18 cellular contexts compared by ENCODE assay signal in genomic region chr15:74791667-74792066, GRCh38. TPM values are rescaled to one million over a fixed set of nuclear protein-coding genes. Genes with fewer than 3 reads are reported as not detected.
DNase-seq lines count a peak whose midpoint lies in the region; ATAC-seq and TF ChIP-seq lines count a peak whose summit lies in the region.
"Had no signal": no experiment of that assay in that cellular context is flagged by ENCODE, and none has a peak within 500 bp of the region (broad histone marks: within the 10 kb centered on the region; RNA-seq: fewer than 3 reads in every experiment).

No MANE protein-coding gene starts in this region.

- peaks cover 58% of the 10 kb centered on the region for H3K36me3 Mint-ChIP-seq in stimulated activated naive CD8-positive, alpha-beta T cell treated with anti-CD3 and anti-CD28 coated beads, Interleukin-15, Interleukin-2, amounts not matched to agents 100 ng/mL and 50 ng/mL, for 24 hours (ENCODE audit: low read depth)
- peaks cover 66% of the 10 kb centered on the region for H3K36me3 Mint-ChIP-seq in activated CD4-positive, alpha-beta memory T cell treated with anti-CD3 and anti-CD28 coated beads, Interleukin-2, amount 10 ng/mL, durations not matched to agents 7 days and 5 days (ENCODE audit: low read depth)
- no peaks in the 10 kb centered on the region for H3K36me3 Mint-ChIP-seq in WTC11

- peak overlapping the region; percentile 6 for H3K27ac ChIP-seq in fibroblast of lung (ENCODE audit: insufficient read depth, low read length)
- H3K27ac ChIP-seq: C4-2B had no signal

- ATAC-seq in stimulated activated naive CD8-positive, alpha-beta T cell treated with anti-CD3 and anti-CD28 coated beads, Interleukin-15, Interleukin-2, amounts not matched to agents 100 U/mL and 50 U/mL, for 24 hours = no peak
- ATAC-seq in HG03521 (IDR thresholded peaks at IDR 0.05; ENCODE audit: unreplicated experiment) (no peak), WTC11 (no peak), GM18505 (IDR thresholded peaks at IDR 0.05; ENCODE audit: unreplicated experiment) (no peak)
- ATAC-seq: left ventricle myocardium superior had no signal

- H3K9me3 Mint-ChIP-seq in stimulated activated naive CD8-positive, alpha-beta T cell treated with anti-CD3 and anti-CD28 coated beads, Interleukin-15, Interleukin-2, amounts not matched to agents 100 ng/mL and 50 ng/mL, for 24 hours = no peaks in the 10 kb centered on the region
- H3K9me3 Mint-ChIP-seq in activated CD4-positive, alpha-beta memory T cell treated with anti-CD3 and anti-CD28 coated beads, Interleukin-2, amount 10 ng/mL, durations not matched to agents 7 days and 5 days = no peaks in the 10 kb centered on the region
- H3K9me3 Mint-ChIP-seq in WTC11 = no peaks in the 10 kb centered on the region

- peaks cover 95% of the 10 kb centered on the region for H3K4me1 Mint-ChIP-seq in stimulated activated naive CD8-positive, alpha-beta T cell treated with anti-CD3 and anti-CD28 coated beads, Interleukin-15, Interleukin-2, amounts not matched to agents 100 ng/mL and 50 ng/mL, for 24 hours (ENCODE audit: low read depth)
- peaks cover 89% of the 10 kb centered on the region for H3K4me1 Mint-ChIP-seq in activated CD4-positive, alpha-beta memory T cell treated with anti-CD3 and anti-CD28 coated beads, Interleukin-2, amount 10 ng/mL, durations not matched to agents 7 days and 5 days
- H3K4me1 Mint-ChIP-seq in WTC11 = peaks cover 41% of the 10 kb centered on the region

- peaks cover 71% of the 10 kb centered on the region for H3K79me2 ChIP-seq in fibroblast of lung (ENCODE audit: control insufficient read depth, insufficient read depth, low read length)

- H3K9me3 ChIP-seq in fibroblast of lung (ENCODE audit: control insufficient read depth, insufficient read depth, low read depth, low read length) = no peaks in the 10 kb centered on the region
- H3K9me3 ChIP-seq: SJCRH30 had no signal

- POLR2A ChIA-PET in activated CD4-positive, alpha-beta memory T cell treated with anti-CD3 and anti-CD28 coated beads, Interleukin-2, amount 10 ng/mL, durations not matched to agents 7 days and 5 days (lab: Charles Lee) = interaction anchor here (27.8 to 35.1 kb wide), 2 partner anchors 4 to 10 kb away, joined by 1214 read pairs; partner anchors contain the start of genes CSK and LMAN1L
- POLR2A ChIA-PET in WTC11 (lab: Charles Lee) = no interaction called here

- DNase-seq in stimulated activated naive CD8-positive, alpha-beta T cell treated with anti-CD3 and anti-CD28 coated beads, Interleukin-15, Interleukin-2, amounts not matched to agents 100 U/mL and 50 U/mL, for 24 hours = no peak
- DNase-seq in activated CD4-positive, alpha-beta memory T cell treated with anti-CD3 and anti-CD28 coated beads, Interleukin-2, amount 10 ng/mL, durations not matched to agents 7 days and 5 days = no peak
- DNase-seq in fibroblast of lung (ENCODE audit: low read depth in 2 of 2) (no peak), NCI-H1417 (lab: John Stamatoyannopoulos, UW) (no peak), WTC11 (ENCODE audit: low spot score) (no peak)
- DNase-seq: effector CD4-positive, alpha-beta T cell; glutamatergic neuron; left ventricle myocardium superior; NCI-H1092; NCI-H526 treated with DMSO at 0.1 percent for 48 hours; occipital lobe; SJCRH30; stimulated activated CD8-positive, alpha-beta memory T cell treated with anti-CD3 and anti-CD28 coated beads, Interleukin-4, amount 100 ng/mL, for 48 hours had no signal

- CTCF ChIA-PET in activated CD4-positive, alpha-beta memory T cell treated with anti-CD3 and anti-CD28 coated beads, Interleukin-2, amount 10 ng/mL, durations not matched to agents 7 days and 5 days (lab: Charles Lee) = interaction anchor here (1.6 to 38.3 kb wide), 6 partner anchors 4 to 159 kb away, joined by 3 to 1235 read pairs (median 23); partner anchors contain the start of genes CPLX3, CSK and LMAN1L
- CTCF ChIA-PET in WTC11 (lab: Charles Lee) = interaction anchor here (1.3 to 3.7 kb wide), 6 partner anchors 8 to 30 kb away, joined by 3 to 79 read pairs (median 11); partner anchors contain the start of gene CSK

- no peak for TF ChIP-seq CTCF in fibroblast of lung (conservative IDR thresholded peaks at IDR 0.05 in 1 of 2, IDR thresholded peaks at IDR 0.05 in 1 of 2; ENCODE audit: low read depth in 1 of 2, low read length in 2 of 2)
- no peak for TF ChIP-seq CTCF in WTC11 (IDR thresholded peaks at IDR 0.05)

- H3K4me3 ChIP-seq in fibroblast of lung (replicated peaks in 1 of 4; ENCODE audit: control extremely low read depth in 1 of 4, insufficient read depth in 1 of 4, low read depth in 3 of 4, low read length in 4 of 4) = no peak overlapping the region
- H3K4me3 ChIP-seq: SJCRH30 had no signal

- no peak overlapping the region for H3K9ac ChIP-seq in fibroblast of lung (ENCODE audit: insufficient read depth, low read length)

- no peaks in the 10 kb centered on the region for H4K20me1 ChIP-seq in fibroblast of lung (ENCODE audit: control insufficient read depth, extremely low read depth, insufficient read depth, low read length)

- no peak for TF ChIP-seq POLR2A in GM18505 (IDR thresholded peaks at IDR 0.05; ENCODE audit: borderline replicate concordance, extremely low read depth, insufficient read depth, insufficient read length)

- no peak overlapping the region for H2AFZ ChIP-seq in fibroblast of lung (ENCODE audit: low read length)

- no peaks in the 10 kb centered on the region for H3K36me3 ChIP-seq in fibroblast of lung (ENCODE audit: control insufficient read depth, insufficient read depth, low read length)
- H3K36me3 ChIP-seq: SJCRH30 had no signal

- H3K4me1 ChIP-seq in fibroblast of lung (ENCODE audit: control insufficient read depth, extremely low read depth, insufficient read depth, low read length) = peaks cover 45% of the 10 kb centered on the region

- H3K4me2 ChIP-seq in fibroblast of lung (ENCODE audit: extremely low read depth, insufficient read depth, low read length) = no peak overlapping the region

- H3K4me3 Mint-ChIP-seq in stimulated activated naive CD8-positive, alpha-beta T cell treated with anti-CD3 and anti-CD28 coated beads, Interleukin-15, Interleukin-2, amounts not matched to agents 100 ng/mL and 50 ng/mL, for 24 hours = peak overlapping the region; percentile 86
- H3K4me3 Mint-ChIP-seq in activated CD4-positive, alpha-beta memory T cell treated with anti-CD3 and anti-CD28 coated beads, Interleukin-2, amount 10 ng/mL, durations not matched to agents 7 days and 5 days = peak overlapping the region; percentile 44
- H3K4me3 Mint-ChIP-seq in WTC11 = no peak overlapping the region

- peak overlapping the region; percentile 95 for H3K27ac Mint-ChIP-seq in stimulated activated naive CD8-positive, alpha-beta T cell treated with anti-CD3 and anti-CD28 coated beads, Interleukin-15, Interleukin-2, amounts not matched to agents 100 ng/mL and 50 ng/mL, for 24 hours
- peak overlapping the region; percentile 97 for H3K27ac Mint-ChIP-seq in activated CD4-positive, alpha-beta memory T cell treated with anti-CD3 and anti-CD28 coated beads, Interleukin-2, amount 10 ng/mL, durations not matched to agents 7 days and 5 days
- no peak overlapping the region for H3K27ac Mint-ChIP-seq in WTC11

- no peaks in the 10 kb centered on the region for H3K27me3 ChIP-seq in fibroblast of lung (ENCODE audit: control insufficient read depth, insufficient read depth, low read length)
- H3K27me3 ChIP-seq: SJCRH30 had no signal

- H3K27me3 Mint-ChIP-seq in stimulated activated naive CD8-positive, alpha-beta T cell treated with anti-CD3 and anti-CD28 coated beads, Interleukin-15, Interleukin-2, amounts not matched to agents 100 ng/mL and 50 ng/mL, for 24 hours = no peaks in the 10 kb centered on the region
- H3K27me3 Mint-ChIP-seq in activated CD4-positive, alpha-beta memory T cell treated with anti-CD3 and anti-CD28 coated beads, Interleukin-2, amount 10 ng/mL, durations not matched to agents 7 days and 5 days = no peaks in the 10 kb centered on the region
- H3K27me3 Mint-ChIP-seq in WTC11 (ENCODE audit: low read depth) = no peaks in the 10 kb centered on the region; the same call in 1 of the 2 replicates

TF ChIP-seq in WTC11, 78 proteins besides CTCF, POLR2A, EP300 and RAD21 (continues in another document):
- no peak for TF ChIP-seq KAT7 (CRISPR knock-in tag; IDR thresholded peaks at IDR 0.05; ENCODE audit: borderline replicate concordance)

RNA-seq across cellular contexts. Expression of gene CSK, which starts 9.8 kb away (rescaled TPM):
- 100 to 1,000 TPM; 330 to 341 TPM for total RNA-seq in activated CD4-positive, alpha-beta memory T cell treated with anti-CD3 and anti-CD28 coated beads, Interleukin-2, amount 10 ng/mL, durations not matched to agents 7 days and 5 days
- 16.2 and 22.0 TPM in 2 replicates for total RNA-seq in fibroblast of lung
- polyA plus RNA-seq in fibroblast of lung = 21.5 and 28.2 TPM in 2 replicates
- 38.7 and 47.7 TPM in 2 replicates for polyA plus RNA-seq in fibroblast of lung (2012)
- polyA minus RNA-seq in fibroblast of lung (ENCODE audit: low replicate concordance) = 61.0 and 91.1 TPM in 2 replicates
- total RNA-seq in WTC11 (2021) = 55.1 to 55.9 TPM (median 55.3 TPM) in 3 replicates

RNA-seq across cellular contexts. Expression of gene LMAN1L, which starts 21.0 kb away (rescaled TPM):
- under 1 TPM; 0.48 to 0.63 TPM for total RNA-seq in activated CD4-positive, alpha-beta memory T cell treated with anti-CD3 and anti-CD28 coated beads, Interleukin-2, amount 10 ng/mL, durations not matched to agents 7 days and 5 days
- not detected in 2 replicates for total RNA-seq in fibroblast of lung
- polyA plus RNA-seq in fibroblast of lung = not detected in 2 replicates
- polyA plus RNA-seq in fibroblast of lung (2012) = not detected in 2 replicates
- not detected in 2 replicates for polyA minus RNA-seq in fibroblast of lung (ENCODE audit: low replicate concordance)
- not detected in 3 replicates for total RNA-seq in WTC11 (2021)
- total RNA-seq: occipital lobe, SJCRH30 had no signal

RNA-seq across cellular contexts. Expression of gene CPLX3, which starts 34.8 kb away (rescaled TPM):
- under 1 TPM in 1 of 2 experiments, not detected in 1; 0.18 TPM for total RNA-seq in activated CD4-positive, alpha-beta memory T cell treated with anti-CD3 and anti-CD28 coated beads, Interleukin-2, amount 10 ng/mL, durations not matched to agents 7 days and 5 days
- not detected in 2 replicates for total RNA-seq in fibroblast of lung
- not detected in 2 replicates for polyA plus RNA-seq in fibroblast of lung
- not detected in 2 replicates for polyA plus RNA-seq in fibroblast of lung (2012)
- polyA minus RNA-seq in fibroblast of lung (ENCODE audit: low replicate concordance) = not detected in 2 replicates
- total RNA-seq in WTC11 (2021) = 0.09 to 0.21 TPM (median 0.09 TPM) in 3 replicates
- total RNA-seq: SJCRH30 had no signal
- polyA plus RNA-seq: adipose tissue had no signal

RNA-seq across cellular contexts. Expression of gene CYP1A2, which starts 43.0 kb away (rescaled TPM):
- not detected for total RNA-seq in activated CD4-positive, alpha-beta memory T cell treated with anti-CD3 and anti-CD28 coated beads, Interleukin-2, amount 10 ng/mL, durations not matched to agents 7 days and 5 days
- total RNA-seq in fibroblast of lung (not detected in 2 replicates), WTC11 (2021) (0.07 TPM in 1 of 3 replicates, not detected in the others)
- not detected in 2 replicates for polyA plus RNA-seq in fibroblast of lung
- not detected in 2 replicates for polyA plus RNA-seq in fibroblast of lung (2012)
- not detected in 2 replicates for polyA minus RNA-seq in fibroblast of lung (ENCODE audit: low replicate concordance)
- total RNA-seq: left ventricle myocardium superior, occipital lobe, SJCRH30 had no signal

RNA-seq across cellular contexts. Expression of gene ULK3, which starts 51.3 kb away (rescaled TPM):
- 10 to 100 TPM; 74.9 to 84.2 TPM for total RNA-seq in activated CD4-positive, alpha-beta memory T cell treated with anti-CD3 and anti-CD28 coated beads, Interleukin-2, amount 10 ng/mL, durations not matched to agents 7 days and 5 days
- total RNA-seq in fibroblast of lung (8.8 and 11.8 TPM in 2 replicates), WTC11 (2021) (34.4 to 38.9 TPM (median 37.4 TPM) in 3 replicates)
- polyA plus RNA-seq in fibroblast of lung = 11.4 and 14.6 TPM in 2 replicates
- 8.5 and 24.2 TPM in 2 replicates for polyA plus RNA-seq in fibroblast of lung (2012)
- polyA minus RNA-seq in fibroblast of lung (ENCODE audit: low replicate concordance) = 16.7 and 51.2 TPM in 2 replicates
